11 cellular contexts compared by ENCODE assay signal in genomic region chr12:121533391-121534090, GRCh38. TPM values are rescaled to one million over a fixed set of nuclear protein-coding genes. Genes with fewer than 3 reads are reported as not detected.
DNase-seq lines count a peak whose midpoint lies in the region; ATAC-seq and TF ChIP-seq lines count a peak whose summit lies in the region.
"Had no signal": no experiment of that assay in that cellular context is flagged by ENCODE, and none has a peak within 500 bp of the region (broad histone marks: within the 10 kb centered on the region; RNA-seq: fewer than 3 reads in every experiment).

No MANE protein-coding gene starts in this region.

- intact Hi-C loops in OCI-LY7 (cut with micrococcal nuclease; ENCODE audit: unreplicated experiment) (no loop called here), spleen (cut with DNase I; ENCODE audit: low total_unique reads) (no loop called here)

- CTCF ChIA-PET in OCI-LY7 (lab: Charles Lee; ENCODE audit: unreplicated experiment), result no interaction called here

- 49 to 64% methylated on average over 8 to 17 of the region's 17 CpGs for WGBS in gastroesophageal sphincter (ENCODE audit: low coverage in 1 of 2), 2 donors
- 68 to 77% (median 74%) methylated on average over 17 of the region's 17 CpGs for WGBS in spleen, 5 donors

- DNase-seq in GM12864 (ENCODE audit: low read depth) (no peak), OCI-LY7 (ENCODE audit: low spot score) (no peak), spleen (no peak), amygdala (lab: John Stamatoyannopoulos, UW) (no peak), DMS 273 treated with DMSO at 0.1 percent for 48 hours (lab: John Stamatoyannopoulos, UW) (no peak), NCI-H2171 (lab: John Stamatoyannopoulos, UW) (no peak)
- DNase-seq: glutamatergic neuron; psoas muscle; stimulated activated CD4-positive, alpha-beta T cell treated with anti-CD3 and anti-CD28 coated beads, Interleukin-4, amount 100 ng/mL, for 1 hour had no signal

- POLR2A ChIA-PET in OCI-LY7 (lab: Charles Lee), result no interaction called here

- TF ChIP-seq EP300 in gastroesophageal sphincter (IDR thresholded peaks at IDR 0.05), result no peak

- no peaks in the 10 kb centered on the region for H4K20me1 ChIP-seq in OCI-LY7 (ENCODE audit: insufficient read depth, low read length)

- no peak overlapping the region for H3K4me2 ChIP-seq in OCI-LY7 (ENCODE audit: low read length)

- no peaks in the 10 kb centered on the region for H3K9me3 ChIP-seq in OCI-LY7 (ENCODE audit: low read length)
- no peaks in the 10 kb centered on the region for H3K9me3 ChIP-seq in gastroesophageal sphincter
- no peaks in the 10 kb centered on the region for H3K9me3 ChIP-seq in spleen
- H3K9me3 ChIP-seq: psoas muscle had no signal

- H3K27me3 ChIP-seq in gastroesophageal sphincter (no peaks in the 10 kb centered on the region), spleen (replicated peaks in 1 of 7) (no peaks in the 10 kb centered on the region)

- H3K27ac ChIP-seq in OCI-LY7 (ENCODE audit: low read depth, low read length, poor library complexity, severe bottlenecking), result peak overlapping the region; percentile 12
- H3K27ac ChIP-seq in gastroesophageal sphincter, result peak overlapping the region in 3 of 4 donors; percentile 60 to 71 (median 69)
- H3K27ac ChIP-seq in spleen, result peak overlapping the region; percentile 9 to 95 (median 83)
- H3K27ac ChIP-seq: GM23248, psoas muscle had no signal

- no peak overlapping the region for H2AFZ ChIP-seq in OCI-LY7 (ENCODE audit: low read length)
- H2AFZ ChIP-seq: GM23248 had no signal

- H3K4me1 ChIP-seq in OCI-LY7 (ENCODE audit: insufficient read depth, low read length, poor library complexity, severe bottlenecking) (peaks cover 60% of the 10 kb centered on the region), gastroesophageal sphincter (peaks cover 0 to 74% (median 18%) of the 10 kb centered on the region in 3 donors), spleen (peaks cover 50 to 93% (median 79%) of the 10 kb centered on the region in 6 donors)

- peaks cover 36% of the 10 kb centered on the region for H3K36me3 ChIP-seq in OCI-LY7 (ENCODE audit: insufficient read depth, low read length)
- peaks cover 0 to 35% of the 10 kb centered on the region in 2 donors for H3K36me3 ChIP-seq in gastroesophageal sphincter
- peaks cover 0 to 27% (median 0%) of the 10 kb centered on the region in 6 donors for H3K36me3 ChIP-seq in spleen

- TF ChIP-seq CTCF in GM12864 (IDR thresholded peaks at IDR 0.05; ENCODE audit: low read depth, low read length, missing control alignments) (no peak), OCI-LY7 (conservative IDR thresholded peaks at IDR 0.05; ENCODE audit: low read length) (no peak), gastroesophageal sphincter (IDR thresholded peaks at IDR 0.05) (no peak), spleen (IDR thresholded peaks at IDR 0.05 in 8 of 11, conservative IDR thresholded peaks at IDR 0.05 in 3 of 11) (no peak)

- no peak for ATAC-seq in gastroesophageal sphincter
- ATAC-seq: psoas muscle had no signal

- H3K4me3 ChIP-seq in GM12864 (ENCODE audit: low read depth, low read length) (peak overlapping the region; percentile 72), OCI-LY7 (ENCODE audit: low read depth, low read length, poor library complexity, severe bottlenecking) (no peak overlapping the region), gastroesophageal sphincter (no peak overlapping the region), spleen (no peak overlapping the region)
- H3K4me3 ChIP-seq: GM23248, psoas muscle had no signal

- H3K9me2 ChIP-seq in OCI-LY7 (ENCODE audit: insufficient read depth, low read length), result no peaks in the 10 kb centered on the region

- BruUV-seq in OCI-LY7 (replicated peaks; lab: Mats Ljungman, UMichigan), result no TSS peak

- TF ChIP-seq POLR2A in gastroesophageal sphincter (IDR thresholded peaks at IDR 0.05) (no peak), spleen (IDR thresholded peaks at IDR 0.05) (no peak)

- H3K79me2 ChIP-seq in OCI-LY7 (ENCODE audit: insufficient read depth, low read depth, low read length), result no peaks in the 10 kb centered on the region

RNA-seq across cellular contexts. Expression of gene KDM2B, which starts 47.3 kb away (rescaled TPM):
- 75.1 and 78.5 TPM in 2 replicates for total RNA-seq in OCI-LY7 (2014; rRNA removed; shearing (Covaris generic))
- total RNA-seq in OCI-LY7 (2022) (88.0 and 93.6 TPM in 2 replicates), gastroesophageal sphincter (10 to 100 TPM in 3 of 4 donors, 1 to 10 TPM in 1; 10.0 to 26.5 (median 15.0) TPM), spleen (10 to 100 TPM; 32.3 to 56.2 (median 46.5) TPM)
- 10 to 100 TPM; 20.8 to 25.5 (median 24.5) TPM for polyA plus RNA-seq in spleen

Comparison
In these comparisons a context has a peak if more than half of its experiments do, and no peak if none do; other contexts are left out.
1. H3K27ac ChIP-seq: peak in every context shown above with its lines; median percentile 83 in spleen; 69 in gastroesophageal sphincter; 12 in OCI-LY7.